Comparison of ENCODE assay signal across 18 cellular contexts in the genomic region with DNA sequence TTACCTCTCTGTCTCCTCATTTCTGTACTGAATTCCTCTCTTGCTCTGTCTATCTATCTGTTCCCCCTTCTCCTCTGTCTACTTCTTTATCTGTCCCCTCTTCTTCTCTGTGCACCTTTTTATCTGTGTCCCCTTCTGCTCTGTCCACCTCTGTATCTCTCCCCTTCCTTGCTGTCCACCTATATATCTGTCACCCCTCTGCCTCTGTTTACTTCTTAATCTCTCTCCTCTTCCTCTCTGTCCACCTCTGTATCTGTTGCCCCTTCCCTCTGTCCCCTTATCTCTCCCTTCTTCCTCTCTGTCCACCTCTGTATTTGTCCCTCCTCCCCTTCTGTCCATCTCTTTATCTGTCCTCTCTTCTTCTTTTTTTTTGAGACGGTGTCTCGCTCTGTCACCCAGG. TPM values are rescaled to one million over a fixed set of nuclear protein-coding genes. Genes with fewer than 3 reads are reported as not detected.
DNase-seq lines count a peak whose midpoint lies in the region; ATAC-seq and TF ChIP-seq lines count a peak whose summit lies in the region.
"Had no signal": no experiment of that assay in that cellular context is flagged by ENCODE, and none has a peak within 500 bp of the region (broad histone marks: within the 10 kb centered on the region; RNA-seq: fewer than 3 reads in every experiment).

No MANE protein-coding gene starts in this region.

- peaks cover 7% of the 10 kb centered on the region for H3K36me3 Mint-ChIP-seq in activated naive CD4-positive, alpha-beta T cell treated with anti-CD3 and anti-CD28 coated beads, Interleukin-2, amount 50 U/mL, for 24 hours
- peaks cover 6% of the 10 kb centered on the region for H3K36me3 Mint-ChIP-seq in CD4-positive, CD25-positive, alpha-beta regulatory T cell
- H3K36me3 Mint-ChIP-seq in activated T-helper 17 cell treated with anti-CD3 and anti-CD28 coated beads, Interleukin-2, amount 50 U/mL, for 72 hours (ENCODE audit: low read depth) = peaks cover 93% of the 10 kb centered on the region
- H3K36me3 Mint-ChIP-seq in dendritic cell treated with granulocyte-macrophage colony-stimulating factor and Interleukin-4, amounts not matched to agents 40 ng/mL and 50 ng/mL, for 4 days (ENCODE audit: low read depth) = peaks cover 99% of the 10 kb centered on the region

- H3K9me3 ChIP-seq in CD4-positive, CD25-positive, alpha-beta regulatory T cell (ENCODE audit: control insufficient read depth in 2 of 2, low read length in 2 of 2) = no peaks in the 10 kb centered on the region
- no peaks in the 10 kb centered on the region for H3K9me3 ChIP-seq in right atrium auricular region

- DNase-seq in activated naive CD4-positive, alpha-beta T cell treated with Interleukin-2 at 50 U/mL for 16 hours = no peak
- no peak for DNase-seq in CD4-positive, CD25-positive, alpha-beta regulatory T cell
- DNase-seq in right atrium auricular region (ENCODE audit: low spot score) = no peak
- DNase-seq: AML-193; CD4-positive, alpha-beta memory T cell; DMS153; DMS79; GDM1; HCEC 1CT; IMR-90 had no signal

- no peaks in the 10 kb centered on the region for H3K27me3 ChIP-seq in CD4-positive, CD25-positive, alpha-beta regulatory T cell (ENCODE audit: control insufficient read depth, insufficient read depth, low read length)
- H3K27me3 ChIP-seq in right atrium auricular region = no peaks in the 10 kb centered on the region

- intact Hi-C loops in dendritic cell treated with granulocyte-macrophage colony-stimulating factor and Interleukin-4, amounts not matched to agents 40 ng/mL and 50 ng/mL, for 4 days (cut with micrococcal nuclease) = no loop called here

- no peak overlapping the region for H3K4me3 Mint-ChIP-seq in activated naive CD4-positive, alpha-beta T cell treated with anti-CD3 and anti-CD28 coated beads, Interleukin-2, amount 50 U/mL, for 24 hours
- H3K4me3 Mint-ChIP-seq in CD4-positive, CD25-positive, alpha-beta regulatory T cell = peak overlapping the region in 1 of 4 donors; percentile 38
- no peak overlapping the region for H3K4me3 Mint-ChIP-seq in activated T-helper 17 cell treated with anti-CD3 and anti-CD28 coated beads, Interleukin-2, amount 50 U/mL, for 72 hours
- no peak overlapping the region for H3K4me3 Mint-ChIP-seq in dendritic cell treated with granulocyte-macrophage colony-stimulating factor and Interleukin-4, amounts not matched to agents 40 ng/mL and 50 ng/mL, for 4 days
- H3K4me3 Mint-ChIP-seq: CD4-positive, alpha-beta memory T cell; GM23338 had no signal

- H3K9me3 Mint-ChIP-seq in activated naive CD4-positive, alpha-beta T cell treated with anti-CD3 and anti-CD28 coated beads, Interleukin-2, amount 50 U/mL, for 24 hours = no peaks in the 10 kb centered on the region
- no peaks in the 10 kb centered on the region for H3K9me3 Mint-ChIP-seq in CD4-positive, CD25-positive, alpha-beta regulatory T cell
- no peaks in the 10 kb centered on the region for H3K9me3 Mint-ChIP-seq in activated T-helper 17 cell treated with anti-CD3 and anti-CD28 coated beads, Interleukin-2, amount 50 U/mL, for 72 hours
- no peaks in the 10 kb centered on the region for H3K9me3 Mint-ChIP-seq in dendritic cell treated with granulocyte-macrophage colony-stimulating factor and Interleukin-4, amounts not matched to agents 40 ng/mL and 50 ng/mL, for 4 days
- H3K9me3 Mint-ChIP-seq: CD4-positive, alpha-beta memory T cell; GM23338 had no signal

- H3K27me3 Mint-ChIP-seq in activated naive CD4-positive, alpha-beta T cell treated with anti-CD3 and anti-CD28 coated beads, Interleukin-2, amount 50 U/mL, for 24 hours = no peaks in the 10 kb centered on the region
- no peaks in the 10 kb centered on the region for H3K27me3 Mint-ChIP-seq in CD4-positive, CD25-positive, alpha-beta regulatory T cell
- H3K27me3 Mint-ChIP-seq in activated T-helper 17 cell treated with anti-CD3 and anti-CD28 coated beads, Interleukin-2, amount 50 U/mL, for 72 hours = no peaks in the 10 kb centered on the region
- no peaks in the 10 kb centered on the region for H3K27me3 Mint-ChIP-seq in dendritic cell treated with granulocyte-macrophage colony-stimulating factor and Interleukin-4, amounts not matched to agents 40 ng/mL and 50 ng/mL, for 4 days
- H3K27me3 Mint-ChIP-seq: CD4-positive, alpha-beta memory T cell had no signal

- H3K27ac ChIP-seq in CD4-positive, CD25-positive, alpha-beta regulatory T cell (ENCODE audit: insufficient read depth, low read length, poor library complexity, severe bottlenecking) = no peak overlapping the region
- no peak overlapping the region for H3K27ac ChIP-seq in right atrium auricular region
- H3K27ac ChIP-seq: C4-2B had no signal

- H3K4me1 Mint-ChIP-seq in activated naive CD4-positive, alpha-beta T cell treated with anti-CD3 and anti-CD28 coated beads, Interleukin-2, amount 50 U/mL, for 24 hours = peaks cover 16% of the 10 kb centered on the region
- peaks cover 0 to 46% (median 8%) of the 10 kb centered on the region in 4 donors for H3K4me1 Mint-ChIP-seq in CD4-positive, CD25-positive, alpha-beta regulatory T cell
- H3K4me1 Mint-ChIP-seq in activated T-helper 17 cell treated with anti-CD3 and anti-CD28 coated beads, Interleukin-2, amount 50 U/mL, for 72 hours = no peaks in the 10 kb centered on the region
- H3K4me1 Mint-ChIP-seq in dendritic cell treated with granulocyte-macrophage colony-stimulating factor and Interleukin-4, amounts not matched to agents 40 ng/mL and 50 ng/mL, for 4 days (ENCODE audit: low read depth) = peaks cover 14% of the 10 kb centered on the region
- H3K4me1 Mint-ChIP-seq: GM23338 had no signal

- peaks cover 14% of the 10 kb centered on the region for H3K36me3 ChIP-seq in CD4-positive, CD25-positive, alpha-beta regulatory T cell (ENCODE audit: control insufficient read depth, insufficient read depth, low read length)
- peaks cover 29% of the 10 kb centered on the region for H3K36me3 ChIP-seq in right atrium auricular region

- peak overlapping the region; percentile 75 for H3K27ac Mint-ChIP-seq in activated naive CD4-positive, alpha-beta T cell treated with anti-CD3 and anti-CD28 coated beads, Interleukin-2, amount 50 U/mL, for 24 hours
- H3K27ac Mint-ChIP-seq in CD4-positive, CD25-positive, alpha-beta regulatory T cell = peak overlapping the region in 2 of 3 donors; percentile 52 to 90
- H3K27ac Mint-ChIP-seq in activated T-helper 17 cell treated with anti-CD3 and anti-CD28 coated beads, Interleukin-2, amount 50 U/mL, for 72 hours = peak overlapping the region; percentile 9
- H3K27ac Mint-ChIP-seq in dendritic cell treated with granulocyte-macrophage colony-stimulating factor and Interleukin-4, amounts not matched to agents 40 ng/mL and 50 ng/mL, for 4 days = peak overlapping the region; percentile 4
- H3K27ac Mint-ChIP-seq: GM23338 had no signal

- ATAC-seq in CD4-positive, CD25-positive, alpha-beta regulatory T cell (ENCODE audit: low read depth in 2 of 2) = no peak
- no peak for ATAC-seq in activated T-helper 17 cell treated with anti-CD3 and anti-CD28 coated beads, Interleukin-2, amount 50 U/mL, for 72 hours (replicated peaks)
- ATAC-seq in HG02610 (IDR thresholded peaks at IDR 0.05; ENCODE audit: unreplicated experiment) (no peak), esophagus mucosa (no peak)
- ATAC-seq: GM23338 had no signal

- H3K4me1 ChIP-seq in CD4-positive, CD25-positive, alpha-beta regulatory T cell (ENCODE audit: control insufficient read depth, insufficient read depth, low read length, poor library complexity, severe bottlenecking) = peaks cover 22% of the 10 kb centered on the region
- H3K4me1 ChIP-seq in right atrium auricular region = no peaks in the 10 kb centered on the region

- H3K4me3 ChIP-seq in CD4-positive, CD25-positive, alpha-beta regulatory T cell (ENCODE audit: low read depth, low read length) = no peak overlapping the region
- H3K4me3 ChIP-seq in right atrium auricular region = no peak overlapping the region
- H3K4me3 ChIP-seq: GM23338 had no signal

- no peak for TF ChIP-seq CTCF in right atrium auricular region (IDR thresholded peaks at IDR 0.05)

RNA-seq across cellular contexts. Expression of a gene that starts 8.9 kb away (rescaled TPM):
- total RNA-seq in CD4-positive, CD25-positive, alpha-beta regulatory T cell = 18.3 TPM
- 10 to 100 TPM; 18.8 to 34.6 (median 28.0) TPM for polyA plus RNA-seq in CD4-positive, CD25-positive, alpha-beta regulatory T cell
- 10 to 100 TPM; 21.7 to 33.0 TPM for total RNA-seq in activated T-helper 17 cell treated with anti-CD3 and anti-CD28 coated beads, Interleukin-2, amount 50 U/mL, for 72 hours
- total RNA-seq in esophagus mucosa = 9.4 TPM
- 10 to 100 TPM in 1 of 2 donors, 1 to 10 TPM in 1; 9.5 to 14.4 TPM for total RNA-seq in right atrium auricular region

RNA-seq across cellular contexts. Expression of a gene that starts 11.1 kb away (rescaled TPM):
- total RNA-seq in CD4-positive, CD25-positive, alpha-beta regulatory T cell = 0.69 TPM
- not detected for polyA plus RNA-seq in CD4-positive, CD25-positive, alpha-beta regulatory T cell
- total RNA-seq in activated T-helper 17 cell treated with anti-CD3 and anti-CD28 coated beads, Interleukin-2, amount 50 U/mL, for 72 hours = 1 to 10 TPM in 1 of 2 donors, under 1 TPM in 1; 0.82 to 6.2 TPM
- total RNA-seq in esophagus mucosa = 0.28 TPM
- total RNA-seq in right atrium auricular region = under 1 TPM; 0.08 to 0.11 TPM
- total RNA-seq: Daoy, IMR-90 had no signal
- polyA plus RNA-seq: IMR-90 had no signal

RNA-seq across cellular contexts. Expression of a gene that starts 20.3 kb away (rescaled TPM):
- 198 TPM for total RNA-seq in CD4-positive, CD25-positive, alpha-beta regulatory T cell
- polyA plus RNA-seq in CD4-positive, CD25-positive, alpha-beta regulatory T cell = 100 to 1,000 TPM; 154 to 190 (median 172) TPM
- total RNA-seq in activated T-helper 17 cell treated with anti-CD3 and anti-CD28 coated beads, Interleukin-2, amount 50 U/mL, for 72 hours = 100 to 1,000 TPM in 1 of 2 donors, 10 to 100 TPM in 1; 80.4 to 109 TPM
- total RNA-seq in esophagus mucosa (0.76 TPM), right atrium auricular region (not detected)
- total RNA-seq: Daoy, IMR-90 had no signal

RNA-seq across cellular contexts. Expression of a gene that starts 25.4 kb away (rescaled TPM):
- 19.4 TPM for total RNA-seq in CD4-positive, CD25-positive, alpha-beta regulatory T cell
- 10 to 100 TPM; 11.8 to 28.0 (median 15.1) TPM for polyA plus RNA-seq in CD4-positive, CD25-positive, alpha-beta regulatory T cell
- total RNA-seq in activated T-helper 17 cell treated with anti-CD3 and anti-CD28 coated beads, Interleukin-2, amount 50 U/mL, for 72 hours = 1 to 10 TPM; 6.6 to 8.8 TPM
- total RNA-seq in esophagus mucosa (3.4 TPM), right atrium auricular region (10 to 100 TPM; 24.2 to 29.6 TPM)

RNA-seq across cellular contexts. Expression of a gene that starts 44.2 kb away (rescaled TPM):
- 1.3 TPM for total RNA-seq in CD4-positive, CD25-positive, alpha-beta regulatory T cell
- polyA plus RNA-seq in CD4-positive, CD25-positive, alpha-beta regulatory T cell = under 1 TPM; 0.67 to 0.95 (median 0.84) TPM
- total RNA-seq in activated T-helper 17 cell treated with anti-CD3 and anti-CD28 coated beads, Interleukin-2, amount 50 U/mL, for 72 hours = 10 to 100 TPM; 16.6 to 53.4 TPM
- total RNA-seq in esophagus mucosa (0.36 TPM), right atrium auricular region (1 to 10 TPM; 2.8 to 3.5 TPM)

Comparison
In these comparisons a context has a peak if more than half of its experiments do, and no peak if none do; other contexts are left out.
1. H3K27ac Mint-ChIP-seq: peak in every context shown above with its lines; median percentile 75 in activated naive CD4-positive, alpha-beta T cell treated with anti-CD3 and anti-CD28 coated beads, Interleukin-2, amount 50 U/mL, for 24 hours; 71 in CD4-positive, CD25-positive, alpha-beta regulatory T cell; 9 in activated T-helper 17 cell treated with anti-CD3 and anti-CD28 coated beads, Interleukin-2, amount 50 U/mL, for 72 hours; 4 in dendritic cell treated with granulocyte-macrophage colony-stimulating factor and Interleukin-4, amounts not matched to agents 40 ng/mL and 50 ng/mL, for 4 days.
2. RNA of a gene that starts 20.3 kb away (total RNA-seq): 198 TPM in CD4-positive, CD25-positive, alpha-beta regulatory T cell (single experiment) and 80.4 to 109 TPM in activated T-helper 17 cell treated with anti-CD3 and anti-CD28 coated beads, Interleukin-2, amount 50 U/mL, for 72 hours; 0.76 TPM in esophagus mucosa (single experiment) and not detected in right atrium auricular region; every median in the first group is over 10 times any median in the second.